Comparison of ENCODE assay signal across 39 cellular contexts in the genomic region with DNA sequence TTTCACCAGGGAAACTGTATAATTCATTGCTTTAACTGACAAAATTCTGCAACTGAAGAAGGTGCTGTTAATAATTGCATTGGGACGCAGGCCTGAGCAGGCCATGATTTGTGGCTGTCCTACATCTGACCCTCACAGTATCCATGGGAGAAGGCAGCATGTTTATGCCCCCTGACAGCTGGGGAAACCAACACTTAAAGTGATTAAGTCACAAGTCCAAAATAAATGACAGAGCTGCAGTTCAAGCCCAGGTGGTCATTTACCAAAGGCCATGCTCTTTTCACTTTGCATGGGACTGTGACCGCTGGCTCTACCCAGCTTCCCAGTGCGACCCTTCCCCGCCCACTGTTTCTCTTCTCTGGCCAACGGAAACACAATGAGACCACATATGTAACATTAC. TPM values are rescaled to one million over a fixed set of nuclear protein-coding genes. Genes with fewer than 3 reads are reported as not detected.
"Had no signal": no experiment of that assay in that cellular context is flagged by ENCODE, and none has a peak within 500 bp of the region (broad histone marks: within the 10 kb centered on the region; RNA-seq: fewer than 3 reads in every experiment).

No MANE protein-coding gene starts in this region.

- H3K27ac Mint-ChIP-seq: activated B cell treated with CpG ODN at 0.5 μM for 24 hours; activated CD4-positive, alpha-beta memory T cell treated with anti-CD3 and anti-CD28 coated beads for 36 hours; activated CD4-positive, alpha-beta T cell treated with anti-CD3 and anti-CD28 coated beads, Interleukin-2, amount 10 ng/mL, durations not matched to agents 24 days and 14 days; activated CD8-positive, alpha-beta T cell treated with anti-CD3 and anti-CD28 coated beads for 36 hours; activated naive CD4-positive, alpha-beta T cell treated with anti-CD3 and anti-CD28 coated beads for 36 hours; activated naive CD4-positive, alpha-beta T cell treated with anti-CD3 and anti-CD28 coated beads, Interleukin-2, amount 50 U/mL, for 72 hours; activated naive CD8-positive, alpha-beta T cell treated with anti-CD3 and anti-CD28 coated beads for 36 hours; activated T-cell treated with anti-CD3 and anti-CD28 coated beads, Interleukin-2, amount 50 U/mL, for 72 hours; activated T-helper 1 cell treated with anti-CD3 and anti-CD28 coated beads, Interleukin-12 subunit alpha, Interleukin-12 subunit beta, Interleukin-2, Interleukin-4 antibody, amounts not matched to agents 30 ng/mL and 10 ng/mL and 1 ng/mL, durations not matched to agents 14 hours and 24 hours and 36 hours; activated T-helper 17 cell treated with anti-CD3 and anti-CD28 coated beads, Interleukin-2, amount 50 U/mL, for 72 hours; T-helper 1 cell treated with Interleukin-12 subunit alpha and Interleukin-12 subunit beta and Interleukin-4 antibody, amounts not matched to agents 30 μg/mL and 1 μg/mL, for 36 hours; T-helper 2 cell treated with Interferon-gamma antibody and Interleukin-4, amounts not matched to agents 5 μg/mL and 100 μg/mL, for 36 hours had no signal

- H3K36me3 Mint-ChIP-seq: activated CD4-positive, alpha-beta memory T cell treated with anti-CD3 and anti-CD28 coated beads for 36 hours; activated naive CD4-positive, alpha-beta T cell treated with anti-CD3 and anti-CD28 coated beads, Interleukin-2, amount 50 U/mL, for 72 hours; activated naive CD8-positive, alpha-beta T cell treated with anti-CD3 and anti-CD28 coated beads for 36 hours had no signal

- H3K27ac ChIP-seq: adrenal gland, body of pancreas, brain microvascular endothelial cell, breast epithelium, cardiac muscle cell, VCaP had no signal

- H3K4me3 Mint-ChIP-seq: activated B cell treated with CpG ODN at 0.5 μM for 24 hours; activated CD4-positive, alpha-beta memory T cell treated with anti-CD3 and anti-CD28 coated beads for 36 hours; activated CD4-positive, alpha-beta T cell treated with anti-CD3 and anti-CD28 coated beads, Interleukin-2, amount 10 ng/mL, durations not matched to agents 24 days and 14 days; activated CD8-positive, alpha-beta T cell treated with anti-CD3 and anti-CD28 coated beads for 36 hours; activated naive CD4-positive, alpha-beta T cell treated with anti-CD3 and anti-CD28 coated beads for 36 hours; activated naive CD8-positive, alpha-beta T cell treated with anti-CD3 and anti-CD28 coated beads for 36 hours; activated T-cell treated with anti-CD3 and anti-CD28 coated beads, Interleukin-2, amount 50 U/mL, for 4 hours; activated T-cell treated with anti-CD3 and anti-CD28 coated beads, Interleukin-2, amount 50 U/mL, for 72 hours; activated T-helper 1 cell treated with anti-CD3 and anti-CD28 coated beads, Interleukin-12 subunit alpha, Interleukin-12 subunit beta, Interleukin-2, Interleukin-4 antibody, amounts not matched to agents 30 ng/mL and 10 ng/mL and 1 ng/mL, durations not matched to agents 14 hours and 24 hours and 36 hours; activated T-helper 17 cell treated with anti-CD3 and anti-CD28 coated beads, Interleukin-2, amount 50 U/mL, for 72 hours; central memory CD8-positive, alpha-beta T cell; T-helper 1 cell treated with Interleukin-12 subunit alpha and Interleukin-12 subunit beta and Interleukin-4 antibody, amounts not matched to agents 30 μg/mL and 1 μg/mL, for 36 hours; T-helper 2 cell treated with Interferon-gamma antibody and Interleukin-4, amounts not matched to agents 5 μg/mL and 100 μg/mL, for 36 hours had no signal

- H3K4me3 ChIP-seq: adrenal gland, body of pancreas, breast epithelium, cardiac muscle cell had no signal

- H3K27me3 Mint-ChIP-seq: activated CD4-positive, alpha-beta memory T cell treated with anti-CD3 and anti-CD28 coated beads for 36 hours; activated CD8-positive, alpha-beta T cell treated with anti-CD3 and anti-CD28 coated beads for 36 hours; activated naive CD8-positive, alpha-beta T cell treated with anti-CD3 and anti-CD28 coated beads for 36 hours had no signal

- H3K36me3 ChIP-seq: adrenal gland, brain microvascular endothelial cell, breast epithelium, cardiac muscle cell had no signal

- H3K9me3 ChIP-seq: adrenal gland, body of pancreas, breast epithelium had no signal

- DNase-seq: activated B cell treated with CpG ODN at 0.5 μM for 24 hours; activated CD4-positive, alpha-beta memory T cell treated with anti-CD3 and anti-CD28 coated beads for 36 hours; activated CD4-positive, alpha-beta T cell treated with anti-CD3 and anti-CD28 coated beads for 4 hours; activated CD4-positive, alpha-beta T cell treated with anti-CD3 and anti-CD28 coated beads, Interleukin-2, amount 10 ng/mL, durations not matched to agents 24 days and 14 days; activated CD4-positive, alpha-beta T cell treated with anti-CD3 and anti-CD28 coated beads, Interleukin-2, amount 50 U/mL, for 1 hour; activated CD4-positive, alpha-beta T cell treated with anti-CD3 and anti-CD28 coated beads, Interleukin-2, amount 50 U/mL, for 4 hours; activated CD4-positive, CD25-positive, alpha-beta regulatory T cell treated with anti-CD3 and anti-CD28 coated beads, Interleukin-2, amount 50 U/mL, for 72 hours; activated CD8-positive, alpha-beta memory T cell treated with anti-CD3 and anti-CD28 coated beads, Interleukin-2, amount 50 U/mL, for 4 hours; activated CD8-positive, alpha-beta T cell treated with anti-CD3 and anti-CD28 coated beads for 36 hours; activated effector memory CD4-positive, alpha-beta T cell treated with anti-CD3 and anti-CD28 coated beads, Interleukin-2, amount 50 U/mL, for 16 hours; activated gamma-delta T cell treated with Interleukin-2 at 50 U/mL for 16 hours; activated naive CD4-positive, alpha-beta T cell; activated naive CD4-positive, alpha-beta T cell treated with anti-CD3 and anti-CD28 coated beads for 36 hours; activated naive CD4-positive, alpha-beta T cell treated with anti-CD3 and anti-CD28 coated beads, Interleukin-2, amount 50 U/mL, for 16 hours; activated naive CD8-positive, alpha-beta T cell treated with anti-CD3 and anti-CD28 coated beads for 36 hours; activated T-cell treated with anti-CD3 and anti-CD28 coated beads for 4 hours; activated T-cell treated with anti-CD3 and anti-CD28 coated beads, Interleukin-2, amount 50 U/mL, for 1 hour; activated T-cell treated with anti-CD3 and anti-CD28 coated beads, Interleukin-2, amount 50 U/mL, for 4 hours; activated T-cell treated with anti-CD3 and anti-CD28 coated beads, Interleukin-2, amount 50 U/mL, for 72 hours; adrenal gland; amniotic stem cell; aorta; body of pancreas; brain microvascular endothelial cell; caudate nucleus; cerebellar nuclear complex; T-helper 1 cell; T-helper 2 cell; T-helper 9 cell had no signal

- H3K9me3 Mint-ChIP-seq: activated B cell treated with CpG ODN at 0.5 μM for 24 hours; activated CD4-positive, alpha-beta memory T cell treated with anti-CD3 and anti-CD28 coated beads for 36 hours; activated CD4-positive, alpha-beta T cell treated with anti-CD3 and anti-CD28 coated beads, Interleukin-2, amount 10 ng/mL, durations not matched to agents 24 days and 14 days; activated CD8-positive, alpha-beta T cell treated with anti-CD3 and anti-CD28 coated beads for 36 hours; activated naive CD4-positive, alpha-beta T cell treated with anti-CD3 and anti-CD28 coated beads for 36 hours; activated naive CD4-positive, alpha-beta T cell treated with anti-CD3 and anti-CD28 coated beads, Interleukin-2, amount 50 U/mL, for 72 hours; activated naive CD8-positive, alpha-beta T cell treated with anti-CD3 and anti-CD28 coated beads for 36 hours; activated T-cell treated with anti-CD3 and anti-CD28 coated beads, Interleukin-2, amount 50 U/mL, for 4 hours; activated T-cell treated with anti-CD3 and anti-CD28 coated beads, Interleukin-2, amount 50 U/mL, for 72 hours; activated T-helper 1 cell treated with anti-CD3 and anti-CD28 coated beads, Interleukin-12 subunit alpha, Interleukin-12 subunit beta, Interleukin-2, Interleukin-4 antibody, amounts not matched to agents 30 ng/mL and 10 ng/mL and 1 ng/mL, durations not matched to agents 14 hours and 24 hours and 36 hours; activated T-helper 17 cell treated with anti-CD3 and anti-CD28 coated beads, Interleukin-2, amount 50 U/mL, for 72 hours; central memory CD8-positive, alpha-beta T cell; T-helper 1 cell treated with Interleukin-12 subunit alpha and Interleukin-12 subunit beta and Interleukin-4 antibody, amounts not matched to agents 30 μg/mL and 1 μg/mL, for 36 hours; T-helper 2 cell treated with Interferon-gamma antibody and Interleukin-4, amounts not matched to agents 5 μg/mL and 100 μg/mL, for 36 hours had no signal

- H3K27me3 ChIP-seq: adrenal gland, body of pancreas, breast epithelium had no signal

- H3K4me1 ChIP-seq: adrenal gland, breast epithelium had no signal

RNA-seq across cellular contexts. Expression of a gene that starts 30.5 kb away (rescaled TPM):
- total RNA-seq: activated B cell treated with CpG ODN at 0.5 μM for 24 hours; activated CD4-positive, alpha-beta memory T cell treated with anti-CD3 and anti-CD28 coated beads for 36 hours; activated CD4-positive, alpha-beta T cell treated with anti-CD3 and anti-CD28 coated beads, Interleukin-2, amount 10 ng/mL, durations not matched to agents 24 days and 14 days; activated CD8-positive, alpha-beta memory T cell treated with anti-CD3 and anti-CD28 coated beads for 36 hours; activated CD8-positive, alpha-beta T cell treated with anti-CD3 and anti-CD28 coated beads for 36 hours; activated naive CD4-positive, alpha-beta T cell treated with anti-CD3 and anti-CD28 coated beads, Interleukin-2, amount 50 U/mL, for 72 hours; activated naive CD8-positive, alpha-beta T cell treated with anti-CD3 and anti-CD28 coated beads for 36 hours; activated T-cell treated with anti-CD3 and anti-CD28 coated beads, Interleukin-2, amount 50 U/mL, for 72 hours; activated T-helper 17 cell treated with anti-CD3 and anti-CD28 coated beads, Interleukin-2, amount 50 U/mL, for 72 hours had no signal
